ENCODE assay signal across 28 cellular contexts in the genomic region with DNA sequence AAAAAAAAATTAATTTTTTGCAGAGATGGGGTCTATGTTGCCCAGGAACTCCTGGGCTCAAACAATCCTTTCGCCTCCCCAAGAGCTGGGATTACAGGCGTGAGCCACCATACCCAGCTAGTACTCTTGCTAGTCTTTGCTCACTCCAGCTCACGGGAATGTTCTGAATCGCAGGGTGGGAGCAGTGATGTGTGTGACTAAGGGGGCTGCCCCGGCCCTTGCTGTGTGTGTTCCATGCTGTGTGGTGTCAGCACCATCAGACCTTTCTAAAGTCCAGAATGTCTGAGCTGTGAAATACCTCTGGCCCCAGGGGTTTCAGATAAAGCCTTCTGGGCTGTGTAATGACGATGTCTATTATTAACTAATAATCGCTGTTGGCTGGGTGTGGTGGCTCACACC. TPM values are rescaled to one million over a fixed set of nuclear protein-coding genes. Genes with fewer than 3 reads are reported as not detected.
DNase-seq lines count a peak whose midpoint lies in the region; ATAC-seq, FAIRE-seq and TF ChIP-seq lines count a peak whose summit lies in the region.
"Had no signal": no experiment of that assay in that cellular context is flagged by ENCODE, and none has a peak within 500 bp of the region (broad histone marks: within the 10 kb centered on the region; RNA-seq: fewer than 3 reads in every experiment).

No MANE protein-coding gene starts in this region.

- POLR2A ChIA-PET in SK-N-SH (lab: Yijun Ruan, JAX) = interaction anchor here (0.9 to 2.2 kb wide), 4 partner anchors 8 to 129 kb away, joined by 3 to 5 read pairs (median 4); no protein-coding TSS in a partner anchor

- H3K4me3 ChIP-seq in SK-N-SH (ENCODE audit: low read depth in 2 of 2, low read length in 1 of 2) (no peak overlapping the region), aorta (ENCODE audit: low read length in 2 of 2) (no peak overlapping the region)
- H3K4me3 ChIP-seq: GM12878, PC-9, SJSA1 had no signal

- FAIRE-seq in GM12891 (lab: Jason Lieb, UNC) = no peak
- FAIRE-seq: G401.6, GM12878, HepG2 had no signal

- 75% methylated on average over 6 of the region's 7 CpGs for WGBS in SK-N-SH (ENCODE audit: low lambda C conversion rate)
- 82 to 86% methylated on average over 7 of the region's 7 CpGs for WGBS in aorta, 2 donors

- H3K9me2 ChIP-seq in SK-N-SH = no peaks in the 10 kb centered on the region

- H3K79me2 ChIP-seq in SK-N-SH (ENCODE audit: insufficient read depth) = no peaks in the 10 kb centered on the region

- no peak overlapping the region for H3K4me2 ChIP-seq in SK-N-SH
- H3K4me2 ChIP-seq: PC-9 had no signal

- TF ChIP-seq RAD21 in SK-N-SH (IDR thresholded peaks at IDR 0.05; ENCODE audit: low read length) = no peak

- H3K9ac ChIP-seq in SK-N-SH = no peak overlapping the region

- H3K27me3 ChIP-seq in SK-N-SH (ENCODE audit: insufficient read depth) (no peaks in the 10 kb centered on the region), aorta (ENCODE audit: control insufficient read depth in 1 of 2, insufficient read depth in 2 of 2, low read length in 1 of 2) (no peaks in the 10 kb centered on the region)
- H3K27me3 ChIP-seq: SJSA1 had no signal

- peaks cover 4% of the 10 kb centered on the region for H3F3A ChIP-seq in SK-N-SH (replicated peaks; ENCODE audit: insufficient read depth)

- no peak overlapping the region for H2AFZ ChIP-seq in SK-N-SH (ENCODE audit: low read depth)
- H2AFZ ChIP-seq: PC-9 had no signal

- DNase-seq in SK-N-SH (peak; percentile 30), GM12891 (ENCODE audit: insufficient read length, low spot score) (no peak), aorta (no peak)
- DNase-seq: C1 segment of cervical spinal cord; CD8-positive, alpha-beta T cell; Kasumi-1; NCI-H1092 treated with DMSO at 0.1 percent for 48 hours; NCI-H1436; NCI-H187; NCI-H2081 treated with DMSO at 0.1 percent for 48 hours; NCI-H748 treated with DMSO at 0.1 percent for 48 hours; NK-92 treated with Interleukin-12 subunit alpha and Interleukin-12 subunit beta, amount 100 ng/mL, for 24 hours; PC-9; Right ventricle myocardium superior had no signal

- ATAC-seq in SK-N-SH treated with all-trans-retinoic acid at 6 μM for 48 hours = no peak; the same call in 2 of the 3 replicates
- no peak for ATAC-seq in aorta (ENCODE audit: low FRiP score)
- no peak for ATAC-seq in GM18868 (IDR thresholded peaks at IDR 0.05; ENCODE audit: unreplicated experiment)
- no peak for ATAC-seq in GM19023 (IDR thresholded peaks at IDR 0.05; ENCODE audit: unreplicated experiment)
- ATAC-seq: CD8-positive, alpha-beta T cell; GM12878 had no signal

- CTCF ChIA-PET in SK-N-SH (lab: Yijun Ruan, JAX) = interaction anchor here (0.8 to 3.8 kb wide), 5 partner anchors 10 to 237 kb away, joined by 3 to 27 read pairs (median 3); no protein-coding TSS in a partner anchor

- intact Hi-C loops in aorta (cut with DNase I) = no loop called here

- H3K36me3 ChIP-seq in SK-N-SH (replicated peaks in 1 of 2; ENCODE audit: control insufficient read depth in 1 of 2, insufficient read depth in 2 of 2, low read length in 1 of 2) (peaks cover 0 to 5% of the 10 kb centered on the region in 2 experiments), aorta (ENCODE audit: control insufficient read depth in 1 of 2, insufficient read depth in 2 of 2, low read length in 1 of 2) (no peaks in the 10 kb centered on the region)

- H3K4me1 ChIP-seq in SK-N-SH (ENCODE audit: control insufficient read depth in 1 of 2, insufficient read depth in 2 of 2, low read depth in 1 of 2, low read length in 1 of 2) (no peaks in the 10 kb centered on the region; a peak in 1 of 4 replicates), aorta (ENCODE audit: control insufficient read depth in 1 of 2, insufficient read depth in 2 of 2, low read length in 2 of 2) (no peaks in the 10 kb centered on the region)
- H3K4me1 ChIP-seq: SJSA1 had no signal

- H3K27ac ChIP-seq in SK-N-SH (ENCODE audit: low read depth in 2 of 2, low read length in 1 of 2) = no peak overlapping the region
- peak overlapping the region; percentile 99 for H3K27ac ChIP-seq in VCaP
- H3K27ac ChIP-seq in aorta (ENCODE audit: low read depth in 1 of 2, low read length in 2 of 2) = no peak overlapping the region
- H3K27ac ChIP-seq: PC-9, SJSA1 had no signal

- H4K20me1 ChIP-seq in SK-N-SH (ENCODE audit: insufficient read depth) = peaks cover 24% of the 10 kb centered on the region; the same call in 1 of the 2 replicates

- no peak for TF ChIP-seq CTCF in SK-N-SH (IDR thresholded peaks at IDR 0.05)
- TF ChIP-seq CTCF in VCaP (conservative IDR thresholded peaks at IDR 0.05) = no peak

- no peak for TF ChIP-seq EP300 in SK-N-SH (IDR thresholded peaks at IDR 0.05; ENCODE audit: borderline replicate concordance in 1 of 2, low read depth in 1 of 2, low read length in 1 of 2)

- peak; percentile 26 for TF ChIP-seq POLR2A in GM12891 (IDR thresholded peaks at IDR 0.05; ENCODE audit: low read depth, low read length)

- no peaks in the 10 kb centered on the region for H3K9me3 ChIP-seq in SK-N-SH
- no peaks in the 10 kb centered on the region for H3K9me3 ChIP-seq in aorta (ENCODE audit: control insufficient read depth, low read length)

TF ChIP-seq in SK-N-SH, 30 proteins besides CTCF, POLR2A, EP300 and RAD21 (continues in another document):
- TF ChIP-seq GABPA (IDR thresholded peaks at IDR 0.05; ENCODE audit: low read depth) (no peak), NRF1 (IDR thresholded peaks at IDR 0.05; ENCODE audit: low read depth, low read length) (no peak)

TF ChIP-seq in SK-N-SH treated with all-trans-retinoic acid at 6 μM for 48 hours, 23 proteins besides CTCF, POLR2A, EP300 and RAD21:
- TF ChIP-seq, protein P1, sequence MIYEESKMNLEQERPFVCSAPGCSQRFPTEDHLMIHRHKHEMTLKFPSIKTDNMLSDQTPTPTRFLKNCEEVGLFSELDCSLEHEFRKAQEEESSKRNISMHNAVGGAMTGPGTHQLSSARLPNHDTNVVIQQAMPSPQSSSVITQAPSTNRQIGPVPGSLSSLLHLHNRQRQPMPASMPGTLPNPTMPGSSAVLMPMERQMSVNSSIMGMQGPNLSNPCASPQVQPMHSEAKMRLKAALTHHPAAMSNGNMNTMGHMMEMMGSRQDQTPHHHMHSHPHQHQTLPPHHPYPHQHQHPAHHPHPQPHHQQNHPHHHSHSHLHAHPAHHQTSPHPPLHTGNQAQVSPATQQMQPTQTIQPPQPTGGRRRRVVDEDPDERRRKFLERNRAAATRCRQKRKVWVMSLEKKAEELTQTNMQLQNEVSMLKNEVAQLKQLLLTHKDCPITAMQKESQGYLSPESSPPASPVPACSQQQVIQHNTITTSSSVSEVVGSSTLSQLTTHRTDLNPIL (CRISPR knock-in tag; IDR thresholded peaks at IDR 0.05; ENCODE audit: low read depth) = no peak
- TF ChIP-seq ESRRG (CRISPR knock-in tag; IDR thresholded peaks at IDR 0.05) = no peak
- no peak for TF ChIP-seq ZFP30 (CRISPR knock-in tag; IDR thresholded peaks at IDR 0.05)
- no peak for TF ChIP-seq TCF4 (CRISPR knock-in tag; IDR thresholded peaks at IDR 0.05; ENCODE audit: borderline replicate concordance)
- no peak for TF ChIP-seq ZNF565 (CRISPR knock-in tag; conservative IDR thresholded peaks at IDR 0.05; ENCODE audit: low read depth)
TF ChIP-seq in SK-N-SH treated with all-trans-retinoic acid at 6 μM for 48 hours: peak in this region for 0.

TF ChIP-seq in GM12891, 5 proteins besides CTCF, POLR2A, EP300 and RAD21:
- TF ChIP-seq POU2F2 (IDR thresholded peaks at IDR 0.05; ENCODE audit: low read depth, low read length) (peak; percentile 64; the same call in 1 of the 2 replicates), TAF1 (IDR thresholded peaks at IDR 0.05; ENCODE audit: low read depth, low read length) (no peak), POLR2AphosphoS5 (IDR thresholded peaks at IDR 0.05; ENCODE audit: low read depth, low read length) (peak; percentile 27; the same call in 1 of the 2 replicates)

RNA-seq across cellular contexts. Expression of a gene that starts 2.6 kb away (rescaled TPM):
- polyA plus RNA-seq in SK-N-SH (2012; rRNA removed) = not detected in 2 replicates
- polyA plus RNA-seq in SK-N-SH (2012; cell fraction: cytosol; rRNA removed) = not detected in 2 replicates
- polyA plus RNA-seq in SK-N-SH (2012; cell fraction: nucleus; rRNA removed) = not detected in 2 replicates
- not detected for polyA plus RNA-seq in GM12891 (2012; ENCODE audit: low read depth, missing spikeins)
- total RNA-seq in aorta = not detected
- not detected for polyA plus RNA-seq in aorta
- total RNA-seq: A673; CD8-positive, alpha-beta T cell; GM12878; H7; HepG2; HT1080; M059J; PC-9; Right ventricle myocardium superior; RPMI7951; SJSA1; T-helper 1 cell treated with Interleukin-12 subunit alpha and Interleukin-12 subunit beta and Interleukin-4 antibody, amounts not matched to agents 30 ng/mL and 1 ng/mL, for 36 hours had no signal
- polyA plus RNA-seq: GM12878 had no signal

RNA-seq across cellular contexts. Expression of a gene that starts 22.6 kb away (rescaled TPM):
- polyA plus RNA-seq in SK-N-SH (2012; rRNA removed) (not detected in 2 replicates), aorta (not detected)
- polyA plus RNA-seq in SK-N-SH (2012; cell fraction: cytosol; rRNA removed) = not detected in 2 replicates
- 0.07 TPM in 1 of 2 replicates, not detected in the other for polyA plus RNA-seq in SK-N-SH (2012; cell fraction: nucleus; rRNA removed)
- polyA plus RNA-seq in GM12891 (2012; ENCODE audit: low read depth, missing spikeins) = not detected
- total RNA-seq in aorta = not detected
- total RNA-seq: A673; CD8-positive, alpha-beta T cell; GM12878; H7; HepG2; HT1080; M059J; PC-9; Right ventricle myocardium superior; RPMI7951; SJSA1; T-helper 1 cell treated with Interleukin-12 subunit alpha and Interleukin-12 subunit beta and Interleukin-4 antibody, amounts not matched to agents 30 ng/mL and 1 ng/mL, for 36 hours had no signal
- polyA plus RNA-seq: GM12878, HepG2 had no signal

RNA-seq across cellular contexts. Expression of a gene that starts 30.7 kb away (rescaled TPM):
- polyA plus RNA-seq in SK-N-SH (2012; rRNA removed) = not detected in 2 replicates
- not detected in 2 replicates for polyA plus RNA-seq in SK-N-SH (2012; cell fraction: cytosol; rRNA removed)
- polyA plus RNA-seq in SK-N-SH (2012; cell fraction: nucleus; rRNA removed) = not detected in 2 replicates
- polyA plus RNA-seq in GM12891 (2012; ENCODE audit: low read depth, missing spikeins) = 41.1 TPM
- 1 to 10 TPM in 1 of 2 donors, under 1 TPM in 1; 0.81 to 1.7 TPM for total RNA-seq in aorta
- 1 to 10 TPM; 2.6 to 6.3 TPM for polyA plus RNA-seq in aorta
- total RNA-seq: A673; CD8-positive, alpha-beta T cell; H7; HepG2; HT1080; M059J; PC-9; Right ventricle myocardium superior; RPMI7951; SJSA1 had no signal
- polyA plus RNA-seq: HepG2 had no signal

RNA-seq across cellular contexts. Expression of a gene that starts 40.5 kb away (rescaled TPM):
- polyA plus RNA-seq in SK-N-SH (2012; rRNA removed) (not detected in 2 replicates), aorta (not detected)
- not detected in 2 replicates for polyA plus RNA-seq in SK-N-SH (2012; cell fraction: cytosol; rRNA removed)
- not detected in 2 replicates for polyA plus RNA-seq in SK-N-SH (2012; cell fraction: nucleus; rRNA removed)
- polyA plus RNA-seq in GM12891 (2012; ENCODE audit: low read depth, missing spikeins) = not detected
- total RNA-seq in aorta = not detected
- total RNA-seq: A673; CD8-positive, alpha-beta T cell; GM12878; H7; HepG2; HT1080; M059J; PC-9; Right ventricle myocardium superior; RPMI7951; SJSA1; T-helper 1 cell treated with Interleukin-12 subunit alpha and Interleukin-12 subunit beta and Interleukin-4 antibody, amounts not matched to agents 30 ng/mL and 1 ng/mL, for 36 hours had no signal
- polyA plus RNA-seq: HepG2 had no signal
